In the genomic region with DNA sequence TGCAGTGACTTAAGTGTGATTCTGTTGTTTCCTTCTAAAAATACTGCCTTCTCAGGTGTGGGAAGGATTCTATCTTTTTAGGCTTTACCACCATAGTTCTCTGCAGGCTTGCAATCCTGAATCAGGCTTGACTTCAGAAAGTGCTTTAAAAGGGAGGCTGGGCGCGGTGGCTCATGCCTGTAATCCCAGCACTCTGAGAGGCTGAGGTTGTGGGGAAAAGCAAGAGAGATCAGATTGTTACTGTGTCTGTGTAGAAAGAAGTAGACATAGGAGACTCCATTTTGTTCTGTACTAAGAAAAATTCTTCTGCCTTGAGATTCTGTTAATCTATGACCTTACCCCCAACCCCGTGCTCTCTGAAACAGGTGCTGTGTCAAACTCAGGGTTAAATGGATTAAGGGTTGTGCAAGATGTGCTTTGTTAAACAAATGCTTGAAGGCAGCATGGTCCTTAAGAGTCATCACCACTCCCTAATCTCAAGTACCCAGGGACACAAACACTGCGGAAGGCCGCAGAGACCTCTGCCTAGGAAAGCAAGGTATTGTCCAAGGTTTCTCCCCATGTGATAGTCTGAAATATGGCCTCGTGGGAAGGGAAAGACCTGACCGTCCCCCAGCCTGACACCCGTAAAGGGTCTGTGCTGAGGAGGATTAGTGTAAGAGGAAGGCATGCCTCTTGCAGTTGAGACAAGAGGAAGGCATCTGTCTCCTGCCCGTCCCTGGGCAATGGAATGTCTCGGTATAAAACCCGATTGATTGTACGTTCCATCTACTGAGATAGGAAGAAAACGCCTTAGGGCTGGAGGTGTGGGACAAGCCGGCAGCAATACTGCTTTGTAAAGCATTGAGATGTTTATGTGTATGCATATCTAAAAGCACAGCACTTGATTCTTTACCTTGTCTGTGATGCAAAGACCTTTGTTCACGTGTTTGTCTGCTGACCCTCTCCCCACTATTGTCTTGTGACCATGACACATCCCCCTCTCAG, we compare ENCODE assay signal across 1 cellular context.
TF ChIP-seq lines count a peak whose summit lies in the region.
"Not testable (repeated sequence)": the region's sequence is repeated elsewhere in the genome, so short reads cannot be mapped to it uniquely, and the experiment has no call there.

No MANE protein-coding gene starts in this region.

TF ChIP-seq in K562, 482 proteins besides CTCF, POLR2A, EP300 and RAD21:
- not testable (repeated sequence) for TF ChIP-seq NR2C1 (IDR thresholded peaks at IDR 0.05)
- TF ChIP-seq NR2C1 (tag; IDR thresholded peaks at IDR 0.05) (peak; percentile 48; the same call in 1 of the 2 replicates), CEBPB (tag; IDR thresholded peaks at IDR 0.05) (peak; percentile 40; the same call in 1 of the 2 replicates), DMBX1 (CRISPR knock-in tag; IDR thresholded peaks at IDR 0.05; ENCODE audit: borderline replicate concordance) (peak; percentile 82; the same call in 1 of the 2 replicates), PTRF (tag; IDR thresholded peaks at IDR 0.05) (peak; percentile 80), SMAD4 (CRISPR knock-in tag; conservative IDR thresholded peaks at IDR 0.05) (peak; percentile 59), CXXC5 (CRISPR knock-in tag; IDR thresholded peaks at IDR 0.05) (peak; percentile 50; the same call in 1 of the 2 replicates), PTTG1 (tag; IDR thresholded peaks at IDR 0.05; ENCODE audit: low read depth) (0 out of 2 replicates have a peak, but pooled peaks have one; percentile 29), MEF2D (tag; conservative IDR thresholded peaks at IDR 0.05; ENCODE audit: low read depth) (0 out of 2 replicates have a peak, but pooled peaks have one; percentile 43)
- TF ChIP-seq, protein P1, sequence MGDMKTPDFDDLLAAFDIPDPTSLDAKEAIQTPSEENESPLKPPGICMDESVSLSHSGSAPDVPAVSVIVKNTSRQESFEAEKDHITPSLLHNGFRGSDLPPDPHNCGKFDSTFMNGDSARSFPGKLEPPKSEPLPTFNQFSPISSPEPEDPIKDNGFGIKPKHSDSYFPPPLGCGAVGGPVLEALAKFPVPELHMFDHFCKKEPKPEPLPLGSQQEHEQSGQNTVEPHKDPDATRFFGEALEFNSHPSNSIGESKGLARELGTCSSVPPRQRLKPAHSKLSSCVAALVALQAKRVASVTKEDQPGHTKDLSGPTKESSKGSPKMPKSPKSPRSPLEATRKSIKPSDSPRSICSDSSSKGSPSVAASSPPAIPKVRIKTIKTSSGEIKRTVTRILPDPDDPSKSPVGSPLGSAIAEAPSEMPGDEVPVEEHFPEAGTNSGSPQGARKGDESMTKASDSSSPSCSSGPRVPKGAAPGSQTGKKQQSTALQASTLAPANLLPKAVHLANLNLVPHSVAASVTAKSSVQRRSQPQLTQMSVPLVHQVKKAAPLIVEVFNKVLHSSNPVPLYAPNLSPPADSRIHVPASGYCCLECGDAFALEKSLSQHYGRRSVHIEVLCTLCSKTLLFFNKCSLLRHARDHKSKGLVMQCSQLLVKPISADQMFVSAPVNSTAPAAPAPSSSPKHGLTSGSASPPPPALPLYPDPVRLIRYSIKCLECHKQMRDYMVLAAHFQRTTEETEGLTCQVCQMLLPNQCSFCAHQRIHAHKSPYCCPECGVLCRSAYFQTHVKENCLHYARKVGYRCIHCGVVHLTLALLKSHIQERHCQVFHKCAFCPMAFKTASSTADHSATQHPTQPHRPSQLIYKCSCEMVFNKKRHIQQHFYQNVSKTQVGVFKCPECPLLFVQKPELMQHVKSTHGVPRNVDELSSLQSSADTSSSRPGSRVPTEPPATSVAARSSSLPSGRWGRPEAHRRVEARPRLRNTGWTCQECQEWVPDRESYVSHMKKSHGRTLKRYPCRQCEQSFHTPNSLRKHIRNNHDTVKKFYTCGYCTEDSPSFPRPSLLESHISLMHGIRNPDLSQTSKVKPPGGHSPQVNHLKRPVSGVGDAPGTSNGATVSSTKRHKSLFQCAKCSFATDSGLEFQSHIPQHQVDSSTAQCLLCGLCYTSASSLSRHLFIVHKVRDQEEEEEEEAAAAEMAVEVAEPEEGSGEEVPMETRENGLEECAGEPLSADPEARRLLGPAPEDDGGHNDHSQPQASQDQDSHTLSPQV (IDR thresholded peaks at IDR 0.05), result peak; percentile 77
- TF ChIP-seq, protein P2, sequence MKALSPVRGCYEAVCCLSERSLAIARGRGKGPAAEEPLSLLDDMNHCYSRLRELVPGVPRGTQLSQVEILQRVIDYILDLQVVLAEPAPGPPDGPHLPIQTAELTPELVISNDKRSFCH (CRISPR knock-in tag; IDR thresholded peaks at IDR 0.05), result not testable (repeated sequence)
- TF ChIP-seq, protein P2 (tag; IDR thresholded peaks at IDR 0.05), result peak; percentile 65
- TF ChIP-seq, protein P3, sequence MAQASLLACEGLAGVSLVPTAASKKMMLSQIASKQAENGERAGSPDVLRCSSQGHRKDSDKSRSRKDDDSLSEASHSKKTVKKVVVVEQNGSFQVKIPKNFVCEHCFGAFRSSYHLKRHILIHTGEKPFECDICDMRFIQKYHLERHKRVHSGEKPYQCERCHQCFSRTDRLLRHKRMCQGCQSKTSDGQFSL (CRISPR knock-in tag; IDR thresholded peaks at IDR 0.05), result not testable (repeated sequence)
- TF ChIP-seq, protein P3 (tag; IDR thresholded peaks at IDR 0.05), result 0 out of 4 replicates have a peak, but pooled peaks of 1 of the 2 experiments have one; percentile 51
- TF ChIP-seq, protein P4, sequence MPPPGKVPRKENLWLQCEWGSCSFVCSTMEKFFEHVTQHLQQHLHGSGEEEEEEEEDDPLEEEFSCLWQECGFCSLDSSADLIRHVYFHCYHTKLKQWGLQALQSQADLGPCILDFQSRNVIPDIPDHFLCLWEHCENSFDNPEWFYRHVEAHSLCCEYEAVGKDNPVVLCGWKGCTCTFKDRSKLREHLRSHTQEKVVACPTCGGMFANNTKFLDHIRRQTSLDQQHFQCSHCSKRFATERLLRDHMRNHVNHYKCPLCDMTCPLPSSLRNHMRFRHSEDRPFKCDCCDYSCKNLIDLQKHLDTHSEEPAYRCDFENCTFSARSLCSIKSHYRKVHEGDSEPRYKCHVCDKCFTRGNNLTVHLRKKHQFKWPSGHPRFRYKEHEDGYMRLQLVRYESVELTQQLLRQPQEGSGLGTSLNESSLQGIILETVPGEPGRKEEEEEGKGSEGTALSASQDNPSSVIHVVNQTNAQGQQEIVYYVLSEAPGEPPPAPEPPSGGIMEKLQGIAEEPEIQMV (tag; conservative IDR thresholded peaks at IDR 0.05; ENCODE audit: low read depth), result 0 out of 2 replicates have a peak, but pooled peaks have one; percentile 46
